ENCODE assay signal across 8 cellular contexts in genomic region chr7:8442814-8443304, GRCh38. TPM values are rescaled to one million over a fixed set of nuclear protein-coding genes. Genes with fewer than 3 reads are reported as not detected.
DNase-seq lines count a peak whose midpoint lies in the region; ATAC-seq and TF ChIP-seq lines count a peak whose summit lies in the region.

No MANE protein-coding gene starts in this region.

- DNase-seq in Daoy (ENCODE audit: low read depth) (peak; percentile 25), cardiac muscle cell (ENCODE audit: low read depth in 1 of 2, low spot score in 1 of 2) (peak; percentile 42 to 95), retina (peak; percentile 91)
- DNase-seq in activated CD8-positive, alpha-beta memory T cell treated with anti-CD3 and anti-CD28 coated beads, Interleukin-2, amount 50 U/mL, for 4 hours: peak; percentile 30

- peaks cover 7% of the 10 kb centered on the region for H3K4me1 ChIP-seq in cardiac muscle cell (ENCODE audit: low read depth)

- no peak for TF ChIP-seq CTCF in cardiac muscle cell (IDR thresholded peaks at IDR 0.05; ENCODE audit: low read depth, low read length)

- no peaks in the 10 kb centered on the region for H3K9me3 ChIP-seq in cardiac muscle cell (ENCODE audit: low read depth)

- ATAC-seq in HG03432 (IDR thresholded peaks at IDR 0.05; ENCODE audit: unreplicated experiment): peak; percentile 90
- ATAC-seq in GM21447 (IDR thresholded peaks at IDR 0.05; ENCODE audit: unreplicated experiment): no peak
- no peak for ATAC-seq in GM18861 (IDR thresholded peaks at IDR 0.05; ENCODE audit: unreplicated experiment)
- ATAC-seq in GM18498 (IDR thresholded peaks at IDR 0.05; ENCODE audit: unreplicated experiment): no peak

- H3K36me3 ChIP-seq in cardiac muscle cell: no peaks in the 10 kb centered on the region

- H3K4me3 ChIP-seq in cardiac muscle cell: peak overlapping the region; percentile 33

- no peak overlapping the region for H3K27ac ChIP-seq in cardiac muscle cell

- peaks cover 84% of the 10 kb centered on the region for H3K27me3 ChIP-seq in cardiac muscle cell

RNA-seq across cellular contexts. Expression of gene NXPH1, which starts 9.4 kb away (rescaled TPM):
- total RNA-seq in Daoy (2014; rRNA removed; shearing (Covaris generic)): not detected in 2 replicates
- total RNA-seq in cardiac muscle cell: 0.95 and 2.2 TPM in 2 replicates
- 0.76 and 1.7 TPM in 2 replicates for polyA plus RNA-seq in cardiac muscle cell

Comparison
In these comparisons a context has a peak if more than half of its experiments do, and no peak if none do; other contexts are left out.
1. DNase-seq: peak in every context shown above with its lines; median percentile 91 in retina; 68 in cardiac muscle cell; 30 in activated CD8-positive, alpha-beta memory T cell treated with anti-CD3 and anti-CD28 coated beads, Interleukin-2, amount 50 U/mL, for 4 hours; 25 in Daoy.